1 cellular context compared by ENCODE assay signal in the genomic region with DNA sequence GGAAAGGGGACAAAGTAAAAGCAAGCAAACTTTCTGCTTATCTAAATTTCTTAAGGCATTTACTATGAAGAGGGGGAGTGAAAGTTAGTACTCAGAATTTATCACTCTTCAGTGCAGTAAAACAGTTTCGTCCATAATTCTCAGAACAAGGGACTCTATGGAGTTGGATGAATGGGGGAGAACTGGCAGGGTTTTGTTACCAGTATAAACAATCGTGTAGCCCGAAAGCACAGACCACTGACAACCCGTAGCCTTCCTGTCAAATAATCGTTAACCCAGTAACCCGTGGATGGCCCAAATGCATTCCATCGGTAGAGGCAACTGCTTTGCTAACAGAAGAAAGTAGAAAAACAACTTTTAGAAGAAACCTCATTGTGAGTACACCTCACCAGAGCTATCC.
TF ChIP-seq lines count a peak whose summit lies in the region.

No MANE protein-coding gene starts in this region.

TF ChIP-seq in K562, 482 proteins besides CTCF, POLR2A, EP300 and RAD21 (continued from another document):
- TF ChIP-seq PCBP1 (IDR thresholded peaks at IDR 0.05; ENCODE audit: low read depth, low read length, poor library complexity, severe bottlenecking) (no peak), ZFP91 (CRISPR knock-in tag; IDR thresholded peaks at IDR 0.05) (no peak), CHD4 (IDR thresholded peaks at IDR 0.05; ENCODE audit: insufficient read depth, insufficient replicate concordance, low read depth, low read length, poor library complexity, severe bottlenecking) (no peak), TBP (optimal IDR thresholded peaks at IDR 0.05; ENCODE audit: low read depth, low read length) (no peak), ZNF57 (CRISPR knock-in tag; IDR thresholded peaks at IDR 0.05) (no peak), TGIF2 (CRISPR knock-in tag; IDR thresholded peaks at IDR 0.05) (no peak)
